ENCODE assay signal across 2 cellular contexts in genomic region chr6:11276228-11276627, GRCh38.
TF ChIP-seq lines count a peak whose summit lies in the region.

No MANE protein-coding gene starts in this region.

TF ChIP-seq in HepG2, 621 proteins besides CTCF, POLR2A, EP300 and RAD21 (continues in another document):
- no peak for TF ChIP-seq ZBTB37 (CRISPR knock-in tag; IDR thresholded peaks at IDR 0.05)
- TF ChIP-seq, protein P1, sequence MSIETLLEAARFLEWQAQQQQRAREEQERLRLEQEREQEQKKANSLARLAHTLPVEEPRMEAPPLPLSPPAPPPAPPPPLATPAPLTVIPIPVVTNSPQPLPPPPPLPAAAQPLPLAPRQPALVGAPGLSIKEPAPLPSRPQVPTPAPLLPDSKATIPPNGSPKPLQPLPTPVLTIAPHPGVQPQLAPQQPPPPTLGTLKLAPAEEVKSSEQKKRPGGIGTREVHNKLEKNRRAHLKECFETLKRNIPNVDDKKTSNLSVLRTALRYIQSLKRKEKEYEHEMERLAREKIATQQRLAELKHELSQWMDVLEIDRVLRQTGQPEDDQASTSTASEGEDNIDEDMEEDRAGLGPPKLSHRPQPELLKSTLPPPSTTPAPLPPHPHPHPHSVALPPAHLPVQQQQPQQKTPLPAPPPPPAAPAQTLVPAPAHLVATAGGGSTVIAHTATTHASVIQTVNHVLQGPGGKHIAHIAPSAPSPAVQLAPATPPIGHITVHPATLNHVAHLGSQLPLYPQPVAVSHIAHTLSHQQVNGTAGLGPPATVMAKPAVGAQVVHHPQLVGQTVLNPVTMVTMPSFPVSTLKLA (IDR thresholded peaks at IDR 0.05): 0 out of 2 replicates have a peak, but pooled peaks have one; percentile 25
- TF ChIP-seq ZNF407 (CRISPR knock-in tag; IDR thresholded peaks at IDR 0.05; ENCODE audit: not compliant biosample characterization): no peak
- TF ChIP-seq ZBTB33 (CRISPR knock-in tag; IDR thresholded peaks at IDR 0.05): 0 out of 2 replicates have a peak, but pooled peaks have one; percentile 51

TF ChIP-seq in WTC11, 78 proteins besides CTCF, POLR2A, EP300 and RAD21:
- TF ChIP-seq SOX15 (CRISPR knock-in tag; IDR thresholded peaks at IDR 0.05): no peak
- TF ChIP-seq JUN (CRISPR knock-in tag; IDR thresholded peaks at IDR 0.05): no peak
- TF ChIP-seq KAT7 (CRISPR knock-in tag; IDR thresholded peaks at IDR 0.05; ENCODE audit: borderline replicate concordance): no peak
- TF ChIP-seq ELF4 (CRISPR knock-in tag; IDR thresholded peaks at IDR 0.05; ENCODE audit: low read depth): no peak
- TF ChIP-seq TP53 (CRISPR knock-in tag; IDR thresholded peaks at IDR 0.05): no peak
- TF ChIP-seq PRRX2 (CRISPR knock-in tag; IDR thresholded peaks at IDR 0.05): no peak
- TF ChIP-seq, protein P2, sequence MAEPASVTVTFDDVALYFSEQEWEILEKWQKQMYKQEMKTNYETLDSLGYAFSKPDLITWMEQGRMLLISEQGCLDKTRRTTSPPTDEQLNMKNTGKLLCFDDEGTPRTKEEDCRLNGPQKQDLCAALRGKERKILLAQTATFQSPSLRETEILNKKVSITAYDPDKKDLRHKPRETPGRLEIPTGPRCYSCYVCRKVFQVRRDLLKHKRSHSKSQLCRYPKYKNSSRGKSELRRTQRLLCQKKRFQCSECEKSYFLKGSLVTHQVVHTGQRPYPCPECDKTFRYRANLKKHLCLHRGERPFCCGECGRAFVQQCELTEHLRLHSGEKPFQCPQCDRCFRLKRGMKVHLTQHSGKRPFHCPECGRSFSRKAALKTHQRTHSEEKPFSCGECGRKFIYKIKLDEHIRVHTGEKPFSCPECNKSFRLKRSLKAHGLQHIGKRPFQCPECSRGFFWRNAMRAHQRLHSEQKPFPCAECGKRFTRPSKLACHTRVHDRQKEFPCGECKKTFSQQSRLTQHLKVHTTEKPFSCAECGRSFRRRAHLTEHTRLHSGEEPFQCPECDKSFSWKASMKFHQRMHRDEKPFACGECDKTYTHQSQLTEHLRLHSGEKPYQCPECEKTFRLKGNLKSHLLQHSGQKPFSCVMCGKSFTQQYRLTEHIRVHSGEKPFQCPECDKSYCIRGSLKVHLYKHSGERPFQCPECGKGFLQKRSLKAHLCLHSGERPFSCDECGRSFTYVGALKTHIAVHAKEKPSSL (CRISPR knock-in tag; conservative IDR thresholded peaks at IDR 0.05): no peak
